In genomic region chr7:1419688-1420087, GRCh38 we compare ENCODE assay signal across 25 cellular contexts.
"Had no signal": no experiment of that assay in that cellular context is flagged by ENCODE, and none has a peak within 500 bp of the region (broad histone marks: within the 10 kb centered on the region; RNA-seq: fewer than 3 reads in every experiment).

No MANE protein-coding gene starts in this region.

- H3K79me2 ChIP-seq: hepatocyte had no signal

- H3K27me3 Mint-ChIP-seq: T-helper 17 cell had no signal

- H3K9me3 ChIP-seq: left ventricle myocardium inferior, neutrophil, ovary, psoas muscle, right atrium auricular region, upper lobe of left lung had no signal

- H3K4me1 ChIP-seq: left ventricle myocardium inferior, psoas muscle, right atrium auricular region, upper lobe of left lung had no signal

- ATAC-seq: esophagus mucosa; natural killer cell; psoas muscle; stimulated activated naive CD8-positive, alpha-beta T cell treated with anti-CD3 and anti-CD28 coated beads, Interleukin-15, Interleukin-2, amounts not matched to agents 100 U/mL and 50 U/mL, for 24 hours; T-helper 17 cell had no signal

- H3K9me3 Mint-ChIP-seq: activated CD4-positive, alpha-beta memory T cell treated with anti-CD3 and anti-CD28 coated beads for 36 hours; activated naive CD4-positive, alpha-beta T cell treated with anti-CD3 and anti-CD28 coated beads for 36 hours; activated naive CD8-positive, alpha-beta T cell treated with anti-CD3 and anti-CD28 coated beads, Interleukin-2, amount 10 ng/mL, durations not matched to agents 7 days and 5 days; natural killer cell had no signal

- H3K36me3 ChIP-seq: cardiac muscle cell, left ventricle myocardium inferior, neutrophil, ovary, right atrium auricular region, upper lobe of left lung had no signal

- H3K4me3 Mint-ChIP-seq: activated CD4-positive, alpha-beta memory T cell treated with anti-CD3 and anti-CD28 coated beads for 36 hours; activated naive CD4-positive, alpha-beta T cell treated with anti-CD3 and anti-CD28 coated beads for 36 hours; activated naive CD8-positive, alpha-beta T cell treated with anti-CD3 and anti-CD28 coated beads, Interleukin-2, amount 10 ng/mL, durations not matched to agents 7 days and 5 days; natural killer cell; T-helper 17 cell had no signal

- H3K36me3 Mint-ChIP-seq: activated CD4-positive, alpha-beta memory T cell treated with anti-CD3 and anti-CD28 coated beads for 36 hours; activated naive CD8-positive, alpha-beta T cell treated with anti-CD3 and anti-CD28 coated beads, Interleukin-2, amount 10 ng/mL, durations not matched to agents 7 days and 5 days; natural killer cell had no signal

- DNase-seq: activated CD4-positive, alpha-beta memory T cell treated with anti-CD3 and anti-CD28 coated beads for 36 hours; activated CD4-positive, alpha-beta T cell treated with anti-CD3 and anti-CD28 coated beads for 48 hours; activated naive CD4-positive, alpha-beta T cell treated with anti-CD3 and anti-CD28 coated beads for 36 hours; activated naive CD8-positive, alpha-beta T cell treated with anti-CD3 and anti-CD28 coated beads, Interleukin-2, amount 10 ng/mL, durations not matched to agents 7 days and 5 days; activated T-cell treated with anti-CD3 and anti-CD28 coated beads, Interleukin-2, amount 50 U/mL, for 48 hours; amniotic stem cell; effector memory CD4-positive, alpha-beta T cell; foreskin melanocyte; glutamatergic neuron; left ventricle myocardium inferior; midbrain; natural killer cell; psoas muscle; stimulated activated CD4-positive, alpha-beta T cell treated with anti-CD3 and anti-CD28 coated beads, Interleukin-12 subunit alpha, Interleukin-12 subunit beta, amount 100 ng/mL, for 4 hours; stimulated activated CD4-positive, alpha-beta T cell treated with anti-CD3 and anti-CD28 coated beads, Interleukin-4, amount 100 ng/mL, for 4 hours; stimulated activated naive CD8-positive, alpha-beta T cell treated with anti-CD3 and anti-CD28 coated beads, Interleukin-15, Interleukin-2, amounts not matched to agents 100 U/mL and 50 U/mL, for 24 hours; T-helper 17 cell had no signal

- H3K4me3 ChIP-seq: cardiac muscle cell, hepatocyte, left ventricle myocardium inferior, ovary, psoas muscle, right atrium auricular region, upper lobe of left lung had no signal

- H3K27ac ChIP-seq: cardiac muscle cell, hepatocyte, left ventricle myocardium inferior, neutrophil, ovary, psoas muscle, right atrium auricular region, upper lobe of left lung had no signal

- H3K27me3 ChIP-seq: ovary, right atrium auricular region had no signal

- H2AFZ ChIP-seq: hepatocyte had no signal

- H3K4me2 ChIP-seq: hepatocyte had no signal

- FAIRE-seq: endothelial cell of umbilical vein had no signal

- H3K27ac Mint-ChIP-seq: activated CD4-positive, alpha-beta memory T cell treated with anti-CD3 and anti-CD28 coated beads for 36 hours; activated naive CD4-positive, alpha-beta T cell treated with anti-CD3 and anti-CD28 coated beads for 36 hours; natural killer cell; T-helper 17 cell had no signal
